Comparison of ENCODE assay signal across 8 cellular contexts in genomic region chr3:156553705-156554356, GRCh38. TPM values are rescaled to one million over a fixed set of nuclear protein-coding genes. Genes with fewer than 3 reads are reported as not detected.
DNase-seq lines count a peak whose midpoint lies in the region; ATAC-seq and TF ChIP-seq lines count a peak whose summit lies in the region.

No MANE protein-coding gene starts in this region.

- H3K79me2 ChIP-seq in Karpas-422 (ENCODE audit: low read length), result peaks cover 61% of the 10 kb centered on the region

- no peak overlapping the region for H2AFZ ChIP-seq in Karpas-422 (ENCODE audit: low read length)

- H3K9me3 ChIP-seq in Karpas-422 (ENCODE audit: low read length) (no peaks in the 10 kb centered on the region), thyroid gland (no peaks in the 10 kb centered on the region)

- 30 to 31% methylated on average over 11 of the region's 11 CpGs for whole genome bisulfite sequencing in thyroid gland, 2 donors

- H3K27ac ChIP-seq in Karpas-422 (ENCODE audit: low read length) (peak overlapping the region; percentile 26; the same call in 1 of the 2 replicates), thyroid gland (no peak overlapping the region)

- H3K36me3 ChIP-seq in Karpas-422 (ENCODE audit: insufficient read depth, low read length), result peaks cover 46% of the 10 kb centered on the region
- peaks cover 0 to 6% of the 10 kb centered on the region in 2 donors for H3K36me3 ChIP-seq in thyroid gland

- peak overlapping the region; percentile 91 for H3K9ac ChIP-seq in Karpas-422 (ENCODE audit: low read length)

- peak overlapping the region; percentile 93 for H3K4me2 ChIP-seq in Karpas-422 (ENCODE audit: low read depth, low read length, poor library complexity, severe bottlenecking)

- intact Hi-C loops in thyroid gland (cut with DNase I), result loop anchor here (10.0 kb wide), 2 partner anchors 121 to 531 kb away; partner anchors contain the start of gene TIPARP

- TF ChIP-seq CTCF in thyroid gland (IDR thresholded peaks at IDR 0.05), result no peak

- no peak for ATAC-seq in HG02759 (IDR thresholded peaks at IDR 0.05; ENCODE audit: unreplicated experiment)
- ATAC-seq in GM18858 (IDR thresholded peaks at IDR 0.05; ENCODE audit: unreplicated experiment), result no peak

- peaks cover 4% of the 10 kb centered on the region; the same call in 1 of the 2 replicates for H4K20me1 ChIP-seq in Karpas-422 (ENCODE audit: insufficient read depth, low read depth, low read length)

- H3K27me3 ChIP-seq in Karpas-422 (ENCODE audit: low read length) (no peaks in the 10 kb centered on the region), thyroid gland (no peaks in the 10 kb centered on the region)

- no peak for TF ChIP-seq POLR2A in thyroid gland (IDR thresholded peaks at IDR 0.05)

- no peaks in the 10 kb centered on the region for H3K9me2 ChIP-seq in Karpas-422 (replicated peaks; ENCODE audit: insufficient read depth, low read length)

- H3K4me3 ChIP-seq in Karpas-422 (ENCODE audit: low read length) (peak overlapping the region; percentile 94), thyroid gland (replicated peaks in 1 of 3) (peak overlapping the region; percentile 66 to 95 (median 83))

- H3K4me1 ChIP-seq in Karpas-422 (ENCODE audit: low read length) (peaks cover 42% of the 10 kb centered on the region), thyroid gland (peaks cover 34 to 47% of the 10 kb centered on the region in 2 donors)

- DNase-seq in Daoy (ENCODE audit: low read depth), result peak; percentile 68
- DNase-seq in Karpas-422, result peak; percentile 63
- DNase-seq in amniotic epithelial cell (ENCODE audit: low read depth), result peak; percentile 66
- DNase-seq in left kidney (ENCODE audit: low read depth, low spot score), result peak; percentile 33
- no peak for DNase-seq in thyroid gland
- no peak for DNase-seq in pons (ENCODE audit: low spot score)

RNA-seq across cellular contexts. Expression of gene SSR3, which starts 1.1 kb away (rescaled TPM):
- total RNA-seq in Daoy (2014; rRNA removed; shearing (Covaris generic)), result 234 and 246 TPM in 2 replicates
- 93.2 and 197 TPM in 2 replicates for total RNA-seq in Karpas-422 (2014; rRNA removed; shearing (Covaris generic); ENCODE audit: low replicate concordance)
- total RNA-seq in thyroid gland, result 100 to 1,000 TPM; 134 to 223 (median 176) TPM

Comparison
In these comparisons a context has a peak if more than half of its experiments do, and no peak if none do; other contexts are left out.
1. DNase-seq: peak in Daoy (single experiment), Karpas-422 (single experiment), amniotic epithelial cell (single experiment) and left kidney (single experiment); none in thyroid gland (0 of 2) and pons (single experiment).